Comparison of ENCODE assay signal across 8 cellular contexts in the genomic region with DNA sequence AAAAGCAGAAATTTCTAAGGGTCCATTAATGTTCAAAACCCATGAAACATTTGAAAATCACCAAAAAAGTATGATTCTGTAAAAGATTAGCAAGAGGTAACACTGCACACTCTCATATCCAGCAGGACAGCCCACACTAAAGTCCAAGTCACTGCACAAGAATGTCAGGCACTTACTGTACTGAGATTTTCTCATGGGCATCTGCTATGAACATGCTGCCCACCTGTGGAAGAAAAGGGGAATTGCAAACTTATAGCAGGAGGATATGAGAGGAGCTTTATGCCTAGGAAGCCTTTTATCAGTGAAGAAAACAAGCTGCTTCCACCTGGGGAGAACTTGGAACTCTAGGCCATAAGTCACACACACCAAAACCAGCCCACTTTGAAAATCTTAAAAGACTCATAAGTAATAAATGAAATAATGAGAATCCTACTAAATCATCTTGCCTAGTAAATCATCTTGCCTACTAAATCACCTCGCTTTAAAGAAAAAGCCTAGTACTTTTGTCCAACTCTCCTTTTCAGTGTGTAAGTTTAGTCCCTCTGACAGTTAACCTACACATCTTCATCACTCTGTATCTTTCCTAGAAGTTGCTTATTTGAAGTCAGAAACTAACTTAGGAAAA. TPM values are rescaled to one million over a fixed set of nuclear protein-coding genes. Genes with fewer than 3 reads are reported as not detected.
A peak's percentile ranks its signal among the peaks of the same experiment; 100 is the strongest.
DNase-seq lines count a peak whose midpoint lies in the region; ATAC-seq and TF ChIP-seq lines count a peak whose summit lies in the region.

No MANE protein-coding gene starts in this region.

- H3K27me3 Mint-ChIP-seq in progenitor cell of endocrine pancreas = no peaks in the 10 kb centered on the region

- H3K9me3 Mint-ChIP-seq in progenitor cell of endocrine pancreas (ENCODE audit: low read depth) = no peaks in the 10 kb centered on the region

- peaks cover 9% of the 10 kb centered on the region for H3K4me1 ChIP-seq in HUES48 (ENCODE audit: control insufficient read depth, insufficient read depth, low read length)
- peaks cover 46% of the 10 kb centered on the region for H3K4me1 ChIP-seq in OCI-LY3 (ENCODE audit: low read length)
- peaks cover 5% of the 10 kb centered on the region for H3K4me1 ChIP-seq in cardiac muscle cell (ENCODE audit: low read depth)

- H3K27ac ChIP-seq in HUES48 (ENCODE audit: low read depth, low read length) = peak overlapping the region; percentile 56
- peak overlapping the region; percentile 63 for H3K27ac ChIP-seq in OCI-LY3 (ENCODE audit: low read length)
- H3K27ac ChIP-seq in cardiac muscle cell = no peak overlapping the region

- peak overlapping the region; percentile 20 for H3K27ac Mint-ChIP-seq in progenitor cell of endocrine pancreas

- no peak overlapping the region for H2AFZ ChIP-seq in OCI-LY3 (ENCODE audit: low read depth, low read length)

- H3K27me3 ChIP-seq in HUES48 (ENCODE audit: control insufficient read depth, insufficient read depth, low read length) = no peaks in the 10 kb centered on the region
- H3K27me3 ChIP-seq in OCI-LY3 (ENCODE audit: low read depth, low read length) = no peaks in the 10 kb centered on the region
- no peaks in the 10 kb centered on the region for H3K27me3 ChIP-seq in cardiac muscle cell

- no peaks in the 10 kb centered on the region for H3K79me2 ChIP-seq in OCI-LY3 (ENCODE audit: low read length)

- no peaks in the 10 kb centered on the region for H3K9me3 ChIP-seq in HUES48 (ENCODE audit: control insufficient read depth, insufficient read depth, low read length)
- no peaks in the 10 kb centered on the region for H3K9me3 ChIP-seq in OCI-LY3 (ENCODE audit: insufficient read depth, low read length)
- H3K9me3 ChIP-seq in cardiac muscle cell (ENCODE audit: low read depth) = no peaks in the 10 kb centered on the region

- H3K36me3 ChIP-seq in HUES48 (ENCODE audit: control insufficient read depth, insufficient read depth, low read length) = peaks cover 40% of the 10 kb centered on the region
- H3K36me3 ChIP-seq in OCI-LY3 (replicated peaks; ENCODE audit: low read depth, low read length) = peaks cover 9% of the 10 kb centered on the region
- peaks cover 7% of the 10 kb centered on the region for H3K36me3 ChIP-seq in cardiac muscle cell

- H3K4me2 ChIP-seq in OCI-LY3 (ENCODE audit: low read length) = peak overlapping the region; percentile 23

- H3K4me1 Mint-ChIP-seq in progenitor cell of endocrine pancreas (ENCODE audit: low read depth) = no peaks in the 10 kb centered on the region

- H3K4me3 Mint-ChIP-seq in progenitor cell of endocrine pancreas (ENCODE audit: low read depth) = no peak overlapping the region

- no peak for ATAC-seq in HG03159 (IDR thresholded peaks at IDR 0.05; ENCODE audit: unreplicated experiment)

- peaks cover 19% of the 10 kb centered on the region for H3K36me3 Mint-ChIP-seq in progenitor cell of endocrine pancreas (ENCODE audit: insufficient read depth)

- H3K4me3 ChIP-seq in HUES48 (ENCODE audit: low read depth, low read length) (0 out of 2 replicates have a peak overlapping the region, but pooled peaks have one; percentile 34), OCI-LY3 (ENCODE audit: low read length) (no peak overlapping the region), cardiac muscle cell (no peak overlapping the region)

- peak; percentile 83 for TF ChIP-seq CTCF in OCI-LY3 (IDR thresholded peaks at IDR 0.05; ENCODE audit: low read depth, low read length)
- TF ChIP-seq CTCF in cardiac muscle cell (IDR thresholded peaks at IDR 0.05; ENCODE audit: low read depth, low read length) = peak; percentile 99
- peak; percentile 84 for TF ChIP-seq CTCF in progenitor cell of endocrine pancreas (IDR thresholded peaks at IDR 0.05; ENCODE audit: unreplicated experiment)

- no peaks in the 10 kb centered on the region for H4K20me1 ChIP-seq in OCI-LY3 (ENCODE audit: insufficient read depth, low read length)

- no peak overlapping the region for H3K9ac ChIP-seq in HUES48 (ENCODE audit: low read depth, low read length)
- H3K9ac ChIP-seq in OCI-LY3 (ENCODE audit: low read length) = peak overlapping the region; percentile 14; the same call in 1 of the 2 replicates

- peak; percentile 44 for DNase-seq in 8988T
- peak; percentile 54 for DNase-seq in GDM1 (lab: John Stamatoyannopoulos, UW)
- peak; percentile 17 for DNase-seq in activated naive CD4-positive, alpha-beta T cell treated with anti-CD3 and anti-CD28 coated beads, Interleukin-2, amount 50 U/mL, for 16 hours
- DNase-seq in cardiac muscle cell (ENCODE audit: low read depth in 1 of 2, low spot score in 1 of 2) = peak; percentile 82 to 92
- DNase-seq in progenitor cell of endocrine pancreas (ENCODE audit: low spot score, unreplicated experiment) = peak; percentile 25

RNA-seq across cellular contexts. Expression of gene ARMH3, which starts 46.1 kb away (rescaled TPM):
- total RNA-seq in cardiac muscle cell (5.0 and 7.1 TPM in 2 replicates), progenitor cell of endocrine pancreas (27.1 and 34.4 TPM in 2 replicates)
- polyA plus RNA-seq in cardiac muscle cell = 11.8 and 17.2 TPM in 2 replicates

RNA-seq across cellular contexts. Expression of gene HPS6, which starts 55.2 kb away (rescaled TPM):
- total RNA-seq in cardiac muscle cell (35.2 and 44.4 TPM in 2 replicates), progenitor cell of endocrine pancreas (15.6 and 17.2 TPM in 2 replicates)
- 23.6 and 26.6 TPM in 2 replicates for polyA plus RNA-seq in cardiac muscle cell

Comparison
In these comparisons a context has a peak if more than half of its experiments do, and no peak if none do; other contexts are left out.
1. DNase-seq: peak in every context shown above with its lines; median percentile 87 in cardiac muscle cell; 54 in GDM1; 44 in 8988T; 25 in progenitor cell of endocrine pancreas; 17 in activated naive CD4-positive, alpha-beta T cell treated with anti-CD3 and anti-CD28 coated beads, Interleukin-2, amount 50 U/mL, for 16 hours.